ENCODE assay signal across 22 cellular contexts in the genomic region with DNA sequence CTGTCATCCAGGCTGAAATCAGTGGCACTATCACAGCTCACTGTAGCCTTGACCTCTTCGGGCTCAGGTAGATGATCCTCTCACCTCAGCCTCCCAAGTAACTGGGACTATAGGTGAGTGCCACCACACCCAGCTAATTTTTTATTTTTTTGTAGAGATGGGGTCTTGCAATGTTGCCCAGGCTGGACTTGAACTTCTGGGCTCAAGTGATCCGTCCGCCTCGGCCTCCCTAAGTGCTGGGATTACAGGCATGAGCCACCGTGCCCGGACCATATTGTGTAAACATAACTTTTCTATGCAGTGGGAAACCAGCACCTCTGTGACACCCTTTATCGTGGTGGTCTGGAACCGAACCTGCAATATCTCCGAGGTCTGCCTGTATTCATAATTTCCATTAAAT. TPM values are rescaled to one million over a fixed set of nuclear protein-coding genes. Genes with fewer than 3 reads are reported as not detected.
A peak's percentile ranks its signal among the peaks of the same experiment; 100 is the strongest.
DNase-seq lines count a peak whose midpoint lies in the region; ATAC-seq, FAIRE-seq and TF ChIP-seq lines count a peak whose summit lies in the region.
"Had no signal": no experiment of that assay in that cellular context is flagged by ENCODE, and none has a peak within 500 bp of the region (broad histone marks: within the 10 kb centered on the region; RNA-seq: fewer than 3 reads in every experiment).

No MANE protein-coding gene starts in this region.

- no peak for TF ChIP-seq CTCF in HepG2 (CRISPR knock-in tag; IDR thresholded peaks at IDR 0.05)
- TF ChIP-seq CTCF in right lobe of liver (IDR thresholded peaks at IDR 0.05): no peak
- no peak for TF ChIP-seq CTCF in nephron (IDR thresholded peaks at IDR 0.05; ENCODE audit: unreplicated experiment in 3 of 3)

- H3K27ac Mint-ChIP-seq in nephron: peak overlapping the region in 2 of 3 experiments; percentile 35 to 37
- H3K27ac Mint-ChIP-seq: B cell; CD4-positive, alpha-beta T cell; CD8-positive, alpha-beta T cell had no signal

- H3K4me3 Mint-ChIP-seq in nephron: no peak overlapping the region
- H3K4me3 Mint-ChIP-seq: B cell; CD4-positive, alpha-beta T cell; CD8-positive, alpha-beta T cell had no signal

- TF ChIP-seq RAD21 in HepG2 (CRISPR knock-in tag; IDR thresholded peaks at IDR 0.05): no peak

- ATAC-seq in HepG2 (no peak; the same call in 2 of the 3 replicates), right lobe of liver (no peak)
- ATAC-seq: A549; CD8-positive, alpha-beta T cell had no signal

- CTCF ChIA-PET in HepG2 (lab: Yijun Ruan, JAX; ENCODE audit: low intra/inter-chr PET ratio, low total read pairs): no interaction called here

- H4K20me1 ChIP-seq in HepG2 (ENCODE audit: insufficient read depth, low read length): no peaks in the 10 kb centered on the region

- H3K9me3 ChIP-seq in HepG2 (ENCODE audit: low read length) (no peaks in the 10 kb centered on the region), right lobe of liver (no peaks in the 10 kb centered on the region)
- H3K9me3 ChIP-seq: A549; BLaER1 treated with 17β-estradiol and CSF1 and Interleukin-3, amounts not matched to agents 10 nM and 100 nM had no signal

- H3K79me2 ChIP-seq in HepG2 (ENCODE audit: insufficient read depth, low read length): no peaks in the 10 kb centered on the region

- intact Hi-C loops in HepG2 (cut with micrococcal nuclease; ENCODE audit: unreplicated experiment) (no loop called here), right lobe of liver (cut with DNase I) (no loop called here)

- H3K36me3 ChIP-seq in HepG2 (replicated peaks in 1 of 2; ENCODE audit: control insufficient read depth in 1 of 2, insufficient read depth in 2 of 2, low read length in 2 of 2) (no peaks in the 10 kb centered on the region), right lobe of liver (no peaks in the 10 kb centered on the region)

- peak overlapping the region; percentile 64 for H3K4me2 ChIP-seq in HepG2 (ENCODE audit: low read depth, low read length)
- H3K4me2 ChIP-seq: A549; BLaER1 treated with 17β-estradiol and CSF1 and Interleukin-3, amounts not matched to agents 10 nM and 100 nM had no signal

- DNase-seq in HepG2 (ENCODE audit: low spot score) (no peak), right lobe of liver (no peak), germinal center (ENCODE audit: low spot score) (no peak), NCI-H345 treated with DMSO at 0.1 percent for 48 hours (lab: John Stamatoyannopoulos, UW; ENCODE audit: unreplicated experiment) (no peak)
- DNase-seq: AML-193; Caco-2; Calu3; CD4-positive, alpha-beta T cell; CD8-positive, alpha-beta T cell; DMS79 treated with DMSO at 0.1 percent for 48 hours; GF-D8 had no signal

- WGBS in HepG2 (ENCODE audit: low lambda C conversion rate): 19% methylated on average over 9 of the region's 9 CpGs
- 83% methylated on average over 7 of the region's 9 CpGs for WGBS in right lobe of liver (ENCODE audit: insufficient coverage, low coverage, low lambda C conversion rate, missing lambda C conversion rate)

- peaks cover 2% of the 10 kb centered on the region for H3K9me3 Mint-ChIP-seq in nephron
- H3K9me3 Mint-ChIP-seq: CD4-positive, alpha-beta T cell; CD8-positive, alpha-beta T cell had no signal

- H3K9ac ChIP-seq in HepG2 (ENCODE audit: insufficient read depth, low read depth, low read length): 0 out of 2 replicates have a peak overlapping the region, but pooled peaks have one; percentile 3
- H3K9ac ChIP-seq: BLaER1 treated with 17β-estradiol and CSF1 and Interleukin-3, amounts not matched to agents 10 nM and 100 nM had no signal

- no peaks in the 10 kb centered on the region for H3K36me3 Mint-ChIP-seq in nephron (ENCODE audit: low read depth)
- H3K36me3 Mint-ChIP-seq: CD8-positive, alpha-beta T cell had no signal

- H3K27ac ChIP-seq in HepG2 (ENCODE audit: extremely low read length, insufficient read depth, low read length) (no peak overlapping the region), right lobe of liver (no peak overlapping the region)
- H3K27ac ChIP-seq: 22Rv1; A549; BLaER1 treated with 17β-estradiol and CSF1 and Interleukin-3, amounts not matched to agents 10 nM and 100 nM; C4-2B had no signal

- H3K27me3 ChIP-seq in HepG2 (ENCODE audit: control insufficient read depth in 1 of 2, insufficient read depth in 2 of 2, low read length in 2 of 2) (no peaks in the 10 kb centered on the region), right lobe of liver (no peaks in the 10 kb centered on the region)
- H3K27me3 ChIP-seq: BLaER1 treated with 17β-estradiol and CSF1 and Interleukin-3, amounts not matched to agents 10 nM and 100 nM had no signal

- no peak overlapping the region for H3K4me3 ChIP-seq in HepG2 (replicated peaks in 1 of 3; ENCODE audit: insufficient read depth in 1 of 3, low read depth in 2 of 3, low read length in 3 of 3)
- no peak overlapping the region for H3K4me3 ChIP-seq in right lobe of liver
- H3K4me3 ChIP-seq: A549; BLaER1 treated with 17β-estradiol and CSF1 and Interleukin-3, amounts not matched to agents 10 nM and 100 nM had no signal

- peaks cover 13% of the 10 kb centered on the region for H3K4me1 Mint-ChIP-seq in nephron
- H3K4me1 Mint-ChIP-seq: B cell had no signal

- no peaks in the 10 kb centered on the region for H3K27me3 Mint-ChIP-seq in nephron (ENCODE audit: low read depth)
- H3K27me3 Mint-ChIP-seq: B cell; CD4-positive, alpha-beta T cell had no signal

- in situ Hi-C loops in HepG2 (cut with HindIII; ENCODE audit: extremely low pct_ligation_motif_present, low pct_unique_long_range_greater_than_20kb): no loop called here

- FAIRE-seq in HepG2 (lab: Jason Lieb, UNC): no peak
- FAIRE-seq: D721Med, G401.6, GM12891 had no signal

- TF ChIP-seq POLR2A in HepG2 (IDR thresholded peaks at IDR 0.05; ENCODE audit: insufficient read depth in 1 of 2, low read depth in 2 of 2, low read length in 2 of 2) (no peak), right lobe of liver (IDR thresholded peaks at IDR 0.05) (no peak)

- POLR2A ChIA-PET in HepG2 (lab: Yijun Ruan, JAX): no interaction called here

- peaks cover 20% of the 10 kb centered on the region for H3K4me1 ChIP-seq in HepG2 (ENCODE audit: insufficient read depth, low read length)
- no peaks in the 10 kb centered on the region for H3K4me1 ChIP-seq in right lobe of liver
- H3K4me1 ChIP-seq: A549, Caco-2 had no signal

- H2AFZ ChIP-seq in HepG2 (ENCODE audit: low read length): no peak overlapping the region

- TF ChIP-seq EP300 in HepG2 (IDR thresholded peaks at IDR 0.05; ENCODE audit: low read depth in 2 of 2, low read length in 2 of 2) (no peak), HepG2 (CRISPR knock-in tag; IDR thresholded peaks at IDR 0.05; ENCODE audit: borderline replicate concordance) (no peak)

- no TSS peak for BruUV-seq in HepG2 (replicated peaks; lab: Mats Ljungman, UMichigan)

RNA-seq across cellular contexts. Expression of gene CSF3, which starts 11.2 kb away (rescaled TPM):
- not detected in 2 replicates for total RNA-seq in HepG2 (2016; rRNA removed; fragmentation: Illumina TruSeq; extraction: Trizol)
- not detected in 2 replicates for total RNA-seq in HepG2 (2016; cell fraction: cytosol; rRNA removed; fragmentation: Illumina TruSeq; extraction: Trizol; ENCODE audit: low read depth)
- total RNA-seq in HepG2 (2016; cell fraction: insoluble cytoplasmic fraction; rRNA removed; fragmentation: Illumina TruSeq; extraction: Trizol): not detected in 2 replicates
- total RNA-seq in HepG2 (2016; cell fraction: membrane; rRNA removed; fragmentation: Illumina TruSeq; extraction: Trizol): not detected in 2 replicates
- not detected in 2 replicates for total RNA-seq in HepG2 (2016; cell fraction: nucleus; rRNA removed; fragmentation: Illumina TruSeq; extraction: Trizol)
- polyA plus RNA-seq in HepG2 (2011; rRNA removed): 0.07 and 0.09 TPM in 2 replicates
- polyA plus RNA-seq in HepG2 (2011; cell fraction: cytosol; rRNA removed): 0.03 and 0.12 TPM in 2 replicates
- 0.23 and 0.47 TPM in 2 replicates for polyA plus RNA-seq in HepG2 (2011; cell fraction: nucleus; rRNA removed)
- polyA plus RNA-seq in HepG2 (2012): not detected in 2 replicates
- not detected in 2 replicates for polyA plus RNA-seq in HepG2 (2016; cell fraction: cytosol; fragmentation: Illumina TruSeq; extraction: Trizol; ENCODE audit: low read depth)
- not detected in 2 replicates for polyA plus RNA-seq in HepG2 (2016; cell fraction: insoluble cytoplasmic fraction; fragmentation: Illumina TruSeq; extraction: Trizol; ENCODE audit: low read depth)
- polyA plus RNA-seq in HepG2 (2016; cell fraction: membrane; fragmentation: Illumina TruSeq; extraction: Trizol; ENCODE audit: low read depth): not detected in 2 replicates
- polyA plus RNA-seq in HepG2 (2016; cell fraction: nucleus; fragmentation: Illumina TruSeq; extraction: Trizol; ENCODE audit: insufficient read depth, low read depth): 0.39 TPM in 1 of 2 replicates, not detected in the other
- 0.40 TPM in 1 of 2 replicates, not detected in the other for polyA minus RNA-seq in HepG2 (2011; rRNA and poly(A)+ RNA removed; ENCODE audit: low replicate concordance)
- not detected in 2 replicates for polyA minus RNA-seq in HepG2 (2011; cell fraction: cytosol; rRNA and poly(A)+ RNA removed)
- polyA minus RNA-seq in HepG2 (2011; cell fraction: nucleus; rRNA and poly(A)+ RNA removed): not detected in 2 replicates
- total RNA-seq in right lobe of liver: under 1 TPM in 1 of 6 experiments, not detected in 5; 0.31 TPM
- total RNA-seq: A172; B cell; Caco-2; CD4-positive, alpha-beta T cell; CD8-positive, alpha-beta T cell had no signal
- polyA plus RNA-seq: A549, BJ had no signal

RNA-seq across cellular contexts. Expression of gene PSMD3, which starts 23.5 kb away (rescaled TPM):
- 114 and 146 TPM in 2 replicates for total RNA-seq in HepG2 (2016; rRNA removed; fragmentation: Illumina TruSeq; extraction: Trizol)
- total RNA-seq in HepG2 (2016; cell fraction: cytosol; rRNA removed; fragmentation: Illumina TruSeq; extraction: Trizol; ENCODE audit: low read depth): 19.9 and 20.3 TPM in 2 replicates
- total RNA-seq in HepG2 (2016; cell fraction: insoluble cytoplasmic fraction; rRNA removed; fragmentation: Illumina TruSeq; extraction: Trizol): 99.4 and 154 TPM in 2 replicates
- total RNA-seq in HepG2 (2016; cell fraction: membrane; rRNA removed; fragmentation: Illumina TruSeq; extraction: Trizol): 37.5 and 39.8 TPM in 2 replicates
- total RNA-seq in HepG2 (2016; cell fraction: nucleus; rRNA removed; fragmentation: Illumina TruSeq; extraction: Trizol): 88.8 and 102 TPM in 2 replicates
- 97.4 and 118 TPM in 2 replicates for polyA plus RNA-seq in HepG2 (2011; rRNA removed)
- 82.0 and 93.0 TPM in 2 replicates for polyA plus RNA-seq in HepG2 (2011; cell fraction: cytosol; rRNA removed)
- 117 and 120 TPM in 2 replicates for polyA plus RNA-seq in HepG2 (2011; cell fraction: nucleus; rRNA removed)
- 97.2 and 131 TPM in 2 replicates for polyA plus RNA-seq in HepG2 (2012)
- polyA plus RNA-seq in HepG2 (2016; cell fraction: cytosol; fragmentation: Illumina TruSeq; extraction: Trizol; ENCODE audit: low read depth): 14.5 and 14.8 TPM in 2 replicates
- 110 and 126 TPM in 2 replicates for polyA plus RNA-seq in HepG2 (2016; cell fraction: insoluble cytoplasmic fraction; fragmentation: Illumina TruSeq; extraction: Trizol; ENCODE audit: low read depth)
- polyA plus RNA-seq in HepG2 (2016; cell fraction: membrane; fragmentation: Illumina TruSeq; extraction: Trizol; ENCODE audit: low read depth): 20.5 and 22.5 TPM in 2 replicates
- polyA plus RNA-seq in HepG2 (2016; cell fraction: nucleus; fragmentation: Illumina TruSeq; extraction: Trizol; ENCODE audit: insufficient read depth, low read depth): 160 and 165 TPM in 2 replicates
- 151 and 161 TPM in 2 replicates for polyA minus RNA-seq in HepG2 (2011; rRNA and poly(A)+ RNA removed; ENCODE audit: low replicate concordance)
- 49.5 and 51.3 TPM in 2 replicates for polyA minus RNA-seq in HepG2 (2011; cell fraction: cytosol; rRNA and poly(A)+ RNA removed)
- polyA minus RNA-seq in HepG2 (2011; cell fraction: nucleus; rRNA and poly(A)+ RNA removed): 34.4 and 36.3 TPM in 2 replicates
- total RNA-seq in right lobe of liver: 10 to 100 TPM; 58.3 to 85.3 (median 67.4) TPM

RNA-seq across cellular contexts. Expression of gene GSDMA, which starts 41.3 kb away (rescaled TPM):
- not detected in 2 replicates for total RNA-seq in HepG2 (2016; rRNA removed; fragmentation: Illumina TruSeq; extraction: Trizol)
- total RNA-seq in HepG2 (2016; cell fraction: cytosol; rRNA removed; fragmentation: Illumina TruSeq; extraction: Trizol; ENCODE audit: low read depth): not detected in 2 replicates
- total RNA-seq in HepG2 (2016; cell fraction: insoluble cytoplasmic fraction; rRNA removed; fragmentation: Illumina TruSeq; extraction: Trizol): not detected in 2 replicates
- total RNA-seq in HepG2 (2016; cell fraction: membrane; rRNA removed; fragmentation: Illumina TruSeq; extraction: Trizol): not detected in 2 replicates
- total RNA-seq in HepG2 (2016; cell fraction: nucleus; rRNA removed; fragmentation: Illumina TruSeq; extraction: Trizol): not detected in 2 replicates
- polyA plus RNA-seq in HepG2 (2011; rRNA removed): 0.07 TPM in 1 of 2 replicates, not detected in the other
- 0.08 TPM in 1 of 2 replicates, not detected in the other for polyA plus RNA-seq in HepG2 (2011; cell fraction: cytosol; rRNA removed)
- not detected in 2 replicates for polyA plus RNA-seq in HepG2 (2011; cell fraction: nucleus; rRNA removed)
- not detected in 2 replicates for polyA plus RNA-seq in HepG2 (2012)
- polyA plus RNA-seq in HepG2 (2016; cell fraction: cytosol; fragmentation: Illumina TruSeq; extraction: Trizol; ENCODE audit: low read depth): not detected in 2 replicates
- not detected in 2 replicates for polyA plus RNA-seq in HepG2 (2016; cell fraction: insoluble cytoplasmic fraction; fragmentation: Illumina TruSeq; extraction: Trizol; ENCODE audit: low read depth)
- not detected in 2 replicates for polyA plus RNA-seq in HepG2 (2016; cell fraction: membrane; fragmentation: Illumina TruSeq; extraction: Trizol; ENCODE audit: low read depth)
- not detected in 2 replicates for polyA plus RNA-seq in HepG2 (2016; cell fraction: nucleus; fragmentation: Illumina TruSeq; extraction: Trizol; ENCODE audit: insufficient read depth, low read depth)
- not detected in 2 replicates for polyA minus RNA-seq in HepG2 (2011; rRNA and poly(A)+ RNA removed; ENCODE audit: low replicate concordance)
- polyA minus RNA-seq in HepG2 (2011; cell fraction: cytosol; rRNA and poly(A)+ RNA removed): not detected in 2 replicates
- polyA minus RNA-seq in HepG2 (2011; cell fraction: nucleus; rRNA and poly(A)+ RNA removed): not detected in 2 replicates
- under 1 TPM in 2 of 6 experiments, not detected in 4; 0.42 to 0.99 TPM for total RNA-seq in right lobe of liver
- total RNA-seq: A172, B cell, Caco-2 had no signal
- polyA plus RNA-seq: A549, BJ had no signal

RNA-seq across cellular contexts. Expression of gene MED24, which starts 50.1 kb away (rescaled TPM):
- 51.1 and 66.5 TPM in 2 replicates for total RNA-seq in HepG2 (2016; rRNA removed; fragmentation: Illumina TruSeq; extraction: Trizol)
- 14.5 and 17.6 TPM in 2 replicates for total RNA-seq in HepG2 (2016; cell fraction: cytosol; rRNA removed; fragmentation: Illumina TruSeq; extraction: Trizol; ENCODE audit: low read depth)
- total RNA-seq in HepG2 (2016; cell fraction: insoluble cytoplasmic fraction; rRNA removed; fragmentation: Illumina TruSeq; extraction: Trizol): 50.7 and 65.1 TPM in 2 replicates
- total RNA-seq in HepG2 (2016; cell fraction: membrane; rRNA removed; fragmentation: Illumina TruSeq; extraction: Trizol): 26.0 and 27.2 TPM in 2 replicates
- 65.1 and 70.6 TPM in 2 replicates for total RNA-seq in HepG2 (2016; cell fraction: nucleus; rRNA removed; fragmentation: Illumina TruSeq; extraction: Trizol)
- 67.7 and 78.0 TPM in 2 replicates for polyA plus RNA-seq in HepG2 (2011; rRNA removed)
- polyA plus RNA-seq in HepG2 (2011; cell fraction: cytosol; rRNA removed): 28.7 and 32.2 TPM in 2 replicates
- polyA plus RNA-seq in HepG2 (2011; cell fraction: nucleus; rRNA removed): 613 and 896 TPM in 2 replicates
- polyA plus RNA-seq in HepG2 (2012): 70.6 and 74.6 TPM in 2 replicates
- 9.7 and 12.0 TPM in 2 replicates for polyA plus RNA-seq in HepG2 (2016; cell fraction: cytosol; fragmentation: Illumina TruSeq; extraction: Trizol; ENCODE audit: low read depth)
- polyA plus RNA-seq in HepG2 (2016; cell fraction: insoluble cytoplasmic fraction; fragmentation: Illumina TruSeq; extraction: Trizol; ENCODE audit: low read depth): 46.8 and 59.5 TPM in 2 replicates
- 20.4 and 23.8 TPM in 2 replicates for polyA plus RNA-seq in HepG2 (2016; cell fraction: membrane; fragmentation: Illumina TruSeq; extraction: Trizol; ENCODE audit: low read depth)
- polyA plus RNA-seq in HepG2 (2016; cell fraction: nucleus; fragmentation: Illumina TruSeq; extraction: Trizol; ENCODE audit: insufficient read depth, low read depth): 182 and 188 TPM in 2 replicates
- 133 and 240 TPM in 2 replicates for polyA minus RNA-seq in HepG2 (2011; rRNA and poly(A)+ RNA removed; ENCODE audit: low replicate concordance)
- polyA minus RNA-seq in HepG2 (2011; cell fraction: cytosol; rRNA and poly(A)+ RNA removed): 49.1 and 58.4 TPM in 2 replicates
- polyA minus RNA-seq in HepG2 (2011; cell fraction: nucleus; rRNA and poly(A)+ RNA removed): 159 and 161 TPM in 2 replicates
- 10 to 100 TPM; 29.0 to 38.2 (median 35.9) TPM for total RNA-seq in right lobe of liver

RNA-seq across cellular contexts. Expression of gene THRA, which starts 58.7 kb away (rescaled TPM):
- total RNA-seq in HepG2 (2016; rRNA removed; fragmentation: Illumina TruSeq; extraction: Trizol) (9.9 and 10.4 TPM in 2 replicates), right lobe of liver (1 to 10 TPM; 3.7 to 9.4 (median 7.7) TPM)
- total RNA-seq in HepG2 (2016; cell fraction: cytosol; rRNA removed; fragmentation: Illumina TruSeq; extraction: Trizol; ENCODE audit: low read depth): 4.9 and 5.0 TPM in 2 replicates
- 8.1 and 10.9 TPM in 2 replicates for total RNA-seq in HepG2 (2016; cell fraction: insoluble cytoplasmic fraction; rRNA removed; fragmentation: Illumina TruSeq; extraction: Trizol)
- total RNA-seq in HepG2 (2016; cell fraction: membrane; rRNA removed; fragmentation: Illumina TruSeq; extraction: Trizol): 12.8 TPM in 2 replicates
- 5.9 and 6.8 TPM in 2 replicates for total RNA-seq in HepG2 (2016; cell fraction: nucleus; rRNA removed; fragmentation: Illumina TruSeq; extraction: Trizol)
- polyA plus RNA-seq in HepG2 (2011; rRNA removed): 8.0 and 8.6 TPM in 2 replicates
- polyA plus RNA-seq in HepG2 (2011; cell fraction: cytosol; rRNA removed): 7.7 and 8.0 TPM in 2 replicates
- 12.1 and 13.6 TPM in 2 replicates for polyA plus RNA-seq in HepG2 (2011; cell fraction: nucleus; rRNA removed)
- polyA plus RNA-seq in HepG2 (2012): 11.6 and 15.5 TPM in 2 replicates
- 4.3 TPM in 2 replicates for polyA plus RNA-seq in HepG2 (2016; cell fraction: cytosol; fragmentation: Illumina TruSeq; extraction: Trizol; ENCODE audit: low read depth)
- 8.0 and 12.4 TPM in 2 replicates for polyA plus RNA-seq in HepG2 (2016; cell fraction: insoluble cytoplasmic fraction; fragmentation: Illumina TruSeq; extraction: Trizol; ENCODE audit: low read depth)
- polyA plus RNA-seq in HepG2 (2016; cell fraction: membrane; fragmentation: Illumina TruSeq; extraction: Trizol; ENCODE audit: low read depth): 9.9 and 10.7 TPM in 2 replicates
- 11.5 and 12.3 TPM in 2 replicates for polyA plus RNA-seq in HepG2 (2016; cell fraction: nucleus; fragmentation: Illumina TruSeq; extraction: Trizol; ENCODE audit: insufficient read depth, low read depth)
- polyA minus RNA-seq in HepG2 (2011; rRNA and poly(A)+ RNA removed; ENCODE audit: low replicate concordance): 14.3 and 17.9 TPM in 2 replicates
- 5.3 and 7.4 TPM in 2 replicates for polyA minus RNA-seq in HepG2 (2011; cell fraction: cytosol; rRNA and poly(A)+ RNA removed)
- polyA minus RNA-seq in HepG2 (2011; cell fraction: nucleus; rRNA and poly(A)+ RNA removed): 7.2 and 7.5 TPM in 2 replicates
